ENCODE assay signal across 15 cellular contexts in genomic region chr6:143542915-143543314, GRCh38. TPM values are rescaled to one million over a fixed set of nuclear protein-coding genes. Genes with fewer than 3 reads are reported as not detected.
DNase-seq lines count a peak whose midpoint lies in the region; ATAC-seq and TF ChIP-seq lines count a peak whose summit lies in the region.
"Had no signal": no experiment of that assay in that cellular context is flagged by ENCODE, and none has a peak within 500 bp of the region (broad histone marks: within the 10 kb centered on the region; RNA-seq: fewer than 3 reads in every experiment).

No MANE protein-coding gene starts in this region.

- no peaks in the 10 kb centered on the region for H3K9me3 Mint-ChIP-seq in activated T-cell treated with anti-CD3 and anti-CD28 coated beads, Interleukin-2, amount 50 U/mL, for 72 hours
- H3K9me3 Mint-ChIP-seq in type B pancreatic cell, result no peaks in the 10 kb centered on the region

- no peaks in the 10 kb centered on the region for H3K27me3 Mint-ChIP-seq in activated T-cell treated with anti-CD3 and anti-CD28 coated beads, Interleukin-2, amount 50 U/mL, for 72 hours (ENCODE audit: low read depth)
- H3K27me3 Mint-ChIP-seq in type B pancreatic cell, result peaks cover 4% of the 10 kb centered on the region

- peak overlapping the region; percentile 81 for H3K27ac Mint-ChIP-seq in activated T-cell treated with anti-CD3 and anti-CD28 coated beads, Interleukin-2, amount 50 U/mL, for 72 hours
- H3K27ac Mint-ChIP-seq in type B pancreatic cell, result peak overlapping the region; percentile 46

- peaks cover 74% of the 10 kb centered on the region for H3K4me1 Mint-ChIP-seq in activated T-cell treated with anti-CD3 and anti-CD28 coated beads, Interleukin-2, amount 50 U/mL, for 72 hours (ENCODE audit: low read depth)
- peaks cover 17% of the 10 kb centered on the region for H3K4me1 Mint-ChIP-seq in type B pancreatic cell (ENCODE audit: unreplicated experiment)

- no peak for TF ChIP-seq CTCF in type B pancreatic cell (conservative IDR thresholded peaks at IDR 0.05)

- H3K27ac ChIP-seq in epithelial cell of prostate, result peak overlapping the region; percentile 5
- H3K27ac ChIP-seq: HL-60, upper lobe of left lung had no signal

- peaks cover 0 to 2% of the 10 kb centered on the region in 2 donors for H3K36me3 Mint-ChIP-seq in activated T-cell treated with anti-CD3 and anti-CD28 coated beads, Interleukin-2, amount 50 U/mL, for 72 hours (ENCODE audit: insufficient read depth in 2 of 2)
- no peaks in the 10 kb centered on the region for H3K36me3 Mint-ChIP-seq in type B pancreatic cell

- ATAC-seq in activated T-cell treated with anti-CD3 and anti-CD28 coated beads, Interleukin-2, amount 50 U/mL, for 72 hours (replicated peaks in 1 of 2), result peak; percentile 58 to 71
- ATAC-seq in SK-N-SH treated with all-trans-retinoic acid at 6 μM for 48 hours, result no peak

- DNase-seq in activated T-cell treated with anti-CD3 and anti-CD28 coated beads, Interleukin-2, amount 50 U/mL, for 72 hours, result no peak
- DNase-seq in activated T-cell treated with anti-CD3 and anti-CD28 coated beads for 4 hours (no peak), NCI-H69 (lab: John Stamatoyannopoulos, UW) (peak; percentile 79), epithelial cell of prostate (ENCODE audit: low read depth, low spot score) (peak; percentile 72), type B pancreatic cell (ENCODE audit: extremely low spot score, unreplicated experiment) (no peak), NCI-H2029 treated with DMSO at 0.1 percent for 48 hours (lab: John Stamatoyannopoulos, UW) (no peak), nucleus accumbens (lab: John Stamatoyannopoulos, UW) (no peak)
- DNase-seq: activated CD4-positive, alpha-beta T cell treated with anti-CD3 and anti-CD28 coated beads for 4 hours; activated naive CD4-positive, alpha-beta T cell; kidney glomerular epithelial cell; retina; stimulated activated CD4-positive, alpha-beta T cell treated with anti-CD3 and anti-CD28 coated beads, Interleukin-2, amount 100 ng/mL, for 24 hours; upper lobe of left lung had no signal

- H3K4me3 Mint-ChIP-seq in activated T-cell treated with anti-CD3 and anti-CD28 coated beads, Interleukin-2, amount 50 U/mL, for 72 hours, result peak overlapping the region; percentile 15 to 31
- H3K4me3 Mint-ChIP-seq in type B pancreatic cell, result no peak overlapping the region

TF ChIP-seq in SK-N-SH treated with all-trans-retinoic acid at 6 μM for 48 hours, 23 proteins besides CTCF, POLR2A, EP300 and RAD21:
- TF ChIP-seq, protein P1, sequence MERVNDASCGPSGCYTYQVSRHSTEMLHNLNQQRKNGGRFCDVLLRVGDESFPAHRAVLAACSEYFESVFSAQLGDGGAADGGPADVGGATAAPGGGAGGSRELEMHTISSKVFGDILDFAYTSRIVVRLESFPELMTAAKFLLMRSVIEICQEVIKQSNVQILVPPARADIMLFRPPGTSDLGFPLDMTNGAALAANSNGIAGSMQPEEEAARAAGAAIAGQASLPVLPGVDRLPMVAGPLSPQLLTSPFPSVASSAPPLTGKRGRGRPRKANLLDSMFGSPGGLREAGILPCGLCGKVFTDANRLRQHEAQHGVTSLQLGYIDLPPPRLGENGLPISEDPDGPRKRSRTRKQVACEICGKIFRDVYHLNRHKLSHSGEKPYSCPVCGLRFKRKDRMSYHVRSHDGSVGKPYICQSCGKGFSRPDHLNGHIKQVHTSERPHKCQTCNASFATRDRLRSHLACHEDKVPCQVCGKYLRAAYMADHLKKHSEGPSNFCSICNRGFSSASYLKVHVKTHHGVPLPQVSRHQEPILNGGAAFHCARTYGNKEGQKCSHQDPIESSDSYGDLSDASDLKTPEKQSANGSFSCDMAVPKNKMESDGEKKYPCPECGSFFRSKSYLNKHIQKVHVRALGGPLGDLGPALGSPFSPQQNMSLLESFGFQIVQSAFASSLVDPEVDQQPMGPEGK (CRISPR knock-in tag; IDR thresholded peaks at IDR 0.05; ENCODE audit: borderline replicate concordance), result no peak
- TF ChIP-seq RARB (CRISPR knock-in tag; IDR thresholded peaks at IDR 0.05), result no peak
- TF ChIP-seq ZNF70 (CRISPR knock-in tag; IDR thresholded peaks at IDR 0.05), result no peak
- no peak for TF ChIP-seq ZNF565 (CRISPR knock-in tag; conservative IDR thresholded peaks at IDR 0.05; ENCODE audit: low read depth)
- TF ChIP-seq ARNTL (CRISPR knock-in tag; IDR thresholded peaks at IDR 0.05; ENCODE audit: borderline replicate concordance, low read depth), result no peak
- no peak for TF ChIP-seq ZFP3 (CRISPR knock-in tag; IDR thresholded peaks at IDR 0.05)
- no peak for TF ChIP-seq BACH2 (CRISPR knock-in tag; IDR thresholded peaks at IDR 0.05; ENCODE audit: borderline replicate concordance)
- TF ChIP-seq ZNF8 (CRISPR knock-in tag; IDR thresholded peaks at IDR 0.05), result no peak
- no peak for TF ChIP-seq OSR1 (CRISPR knock-in tag; IDR thresholded peaks at IDR 0.05)
- TF ChIP-seq GLIS3 (CRISPR knock-in tag; IDR thresholded peaks at IDR 0.05), result no peak
- TF ChIP-seq ISL1 (CRISPR knock-in tag; IDR thresholded peaks at IDR 0.05), result no peak
- no peak for TF ChIP-seq TOX (CRISPR knock-in tag; IDR thresholded peaks at IDR 0.05; ENCODE audit: borderline replicate concordance)
- no peak for TF ChIP-seq ZFP30 (CRISPR knock-in tag; IDR thresholded peaks at IDR 0.05)
- TF ChIP-seq CSDC2 (CRISPR knock-in tag; IDR thresholded peaks at IDR 0.05), result no peak
- TF ChIP-seq SNAI2 (CRISPR knock-in tag; IDR thresholded peaks at IDR 0.05), result no peak
- no peak for TF ChIP-seq ESRRG (CRISPR knock-in tag; IDR thresholded peaks at IDR 0.05)
- no peak for TF ChIP-seq ZC3H10 (CRISPR knock-in tag; IDR thresholded peaks at IDR 0.05)
- TF ChIP-seq, protein P2, sequence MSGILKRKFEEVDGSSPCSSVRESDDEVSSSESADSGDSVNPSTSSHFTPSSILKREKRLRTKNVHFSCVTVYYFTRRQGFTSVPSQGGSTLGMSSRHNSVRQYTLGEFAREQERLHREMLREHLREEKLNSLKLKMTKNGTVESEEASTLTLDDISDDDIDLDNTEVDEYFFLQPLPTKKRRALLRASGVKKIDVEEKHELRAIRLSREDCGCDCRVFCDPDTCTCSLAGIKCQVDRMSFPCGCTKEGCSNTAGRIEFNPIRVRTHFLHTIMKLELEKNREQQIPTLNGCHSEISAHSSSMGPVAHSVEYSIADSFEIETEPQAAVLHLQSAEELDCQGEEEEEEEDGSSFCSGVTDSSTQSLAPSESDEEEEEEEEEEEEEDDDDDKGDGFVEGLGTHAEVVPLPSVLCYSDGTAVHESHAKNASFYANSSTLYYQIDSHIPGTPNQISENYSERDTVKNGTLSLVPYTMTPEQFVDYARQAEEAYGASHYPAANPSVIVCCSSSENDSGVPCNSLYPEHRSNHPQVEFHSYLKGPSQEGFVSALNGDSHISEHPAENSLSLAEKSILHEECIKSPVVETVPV (CRISPR knock-in tag; IDR thresholded peaks at IDR 0.05), result no peak
- TF ChIP-seq, protein P3, sequence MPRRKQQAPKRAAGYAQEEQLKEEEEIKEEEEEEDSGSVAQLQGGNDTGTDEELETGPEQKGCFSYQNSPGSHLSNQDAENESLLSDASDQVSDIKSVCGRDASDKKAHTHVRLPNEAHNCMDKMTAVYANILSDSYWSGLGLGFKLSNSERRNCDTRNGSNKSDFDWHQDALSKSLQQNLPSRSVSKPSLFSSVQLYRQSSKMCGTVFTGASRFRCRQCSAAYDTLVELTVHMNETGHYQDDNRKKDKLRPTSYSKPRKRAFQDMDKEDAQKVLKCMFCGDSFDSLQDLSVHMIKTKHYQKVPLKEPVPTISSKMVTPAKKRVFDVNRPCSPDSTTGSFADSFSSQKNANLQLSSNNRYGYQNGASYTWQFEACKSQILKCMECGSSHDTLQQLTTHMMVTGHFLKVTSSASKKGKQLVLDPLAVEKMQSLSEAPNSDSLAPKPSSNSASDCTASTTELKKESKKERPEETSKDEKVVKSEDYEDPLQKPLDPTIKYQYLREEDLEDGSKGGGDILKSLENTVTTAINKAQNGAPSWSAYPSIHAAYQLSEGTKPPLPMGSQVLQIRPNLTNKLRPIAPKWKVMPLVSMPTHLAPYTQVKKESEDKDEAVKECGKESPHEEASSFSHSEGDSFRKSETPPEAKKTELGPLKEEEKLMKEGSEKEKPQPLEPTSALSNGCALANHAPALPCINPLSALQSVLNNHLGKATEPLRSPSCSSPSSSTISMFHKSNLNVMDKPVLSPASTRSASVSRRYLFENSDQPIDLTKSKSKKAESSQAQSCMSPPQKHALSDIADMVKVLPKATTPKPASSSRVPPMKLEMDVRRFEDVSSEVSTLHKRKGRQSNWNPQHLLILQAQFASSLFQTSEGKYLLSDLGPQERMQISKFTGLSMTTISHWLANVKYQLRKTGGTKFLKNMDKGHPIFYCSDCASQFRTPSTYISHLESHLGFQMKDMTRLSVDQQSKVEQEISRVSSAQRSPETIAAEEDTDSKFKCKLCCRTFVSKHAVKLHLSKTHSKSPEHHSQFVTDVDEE (CRISPR knock-in tag; IDR thresholded peaks at IDR 0.05), result no peak
- TF ChIP-seq TCF4 (CRISPR knock-in tag; IDR thresholded peaks at IDR 0.05; ENCODE audit: borderline replicate concordance), result no peak

RNA-seq across cellular contexts. Expression of gene FUCA2, which starts 31.4 kb away (rescaled TPM):
- 10 to 100 TPM; 10.4 to 14.0 TPM for total RNA-seq in activated T-cell treated with anti-CD3 and anti-CD28 coated beads, Interleukin-2, amount 50 U/mL, for 72 hours
- 48.0 and 71.9 TPM in 2 replicates for total RNA-seq in type B pancreatic cell (ENCODE audit: low replicate concordance)

Comparison
In these comparisons a context has a peak if more than half of its experiments do, and no peak if none do; other contexts are left out.
1. DNase-seq: peak in NCI-H69 (single experiment) and epithelial cell of prostate (single experiment); none in activated T-cell treated with anti-CD3 and anti-CD28 coated beads, Interleukin-2, amount 50 U/mL, for 72 hours (0 of 2), activated T-cell treated with anti-CD3 and anti-CD28 coated beads for 4 hours (single experiment), type B pancreatic cell (single experiment), NCI-H2029 treated with DMSO at 0.1 percent for 48 hours (single experiment) and nucleus accumbens (0 of 56).